In genomic region chr1:27413004-27413403, GRCh38 we compare ENCODE assay signal across 23 cellular contexts. TPM values are rescaled to one million over a fixed set of nuclear protein-coding genes. Genes with fewer than 3 reads are reported as not detected.
DNase-seq lines count a peak whose midpoint lies in the region; ATAC-seq and TF ChIP-seq lines count a peak whose summit lies in the region.
"Had no signal": no experiment of that assay in that cellular context is flagged by ENCODE, and none has a peak within 500 bp of the region (broad histone marks: within the 10 kb centered on the region; RNA-seq: fewer than 3 reads in every experiment).

No MANE protein-coding gene starts in this region.

- no peak overlapping the region for H3K27ac Mint-ChIP-seq in WTC11
- H3K27ac Mint-ChIP-seq: CD8-positive, alpha-beta T cell had no signal

- no peak for TF ChIP-seq CTCF in WTC11 (IDR thresholded peaks at IDR 0.05)
- TF ChIP-seq CTCF in thyroid gland (IDR thresholded peaks at IDR 0.05), result no peak
- TF ChIP-seq CTCF in GM10248 (IDR thresholded peaks at IDR 0.05; ENCODE audit: control extremely low read depth, extremely low read depth, low read depth, missing control alignments), result no peak

- no peaks in the 10 kb centered on the region for H3K9me3 ChIP-seq in thyroid gland
- H3K9me3 ChIP-seq: mucosa of descending colon, spleen, vagina had no signal

- H3K36me3 Mint-ChIP-seq in WTC11, result peaks cover 83% of the 10 kb centered on the region

- 31 to 48% methylated on average over 4 of the region's 4 CpGs for WGBS in thyroid gland, 2 donors

- peaks cover 10% of the 10 kb centered on the region for H3K4me1 Mint-ChIP-seq in WTC11

- H3K4me1 ChIP-seq in thyroid gland, result peaks cover 51% of the 10 kb centered on the region in 2 donors
- H3K4me1 ChIP-seq: foreskin keratinocyte had no signal

- DNase-seq in WTC11 (ENCODE audit: low spot score) (no peak), caudate nucleus (lab: John Stamatoyannopoulos, UW) (no peak), left lobe of liver (ENCODE audit: low spot score) (no peak), thyroid gland (peak; percentile 70 to 77), RPMI8226 (no peak), GM10248 (ENCODE audit: extremely low spot score) (no peak), NCI-H1436 treated with DMSO at 0.1 percent for 48 hours (lab: John Stamatoyannopoulos, UW) (no peak)
- DNase-seq: activated CD4-positive, alpha-beta T cell treated with anti-CD3 and anti-CD28 coated beads, Interleukin-2, amount 50 U/mL, for 48 hours; CD8-positive, alpha-beta T cell; DMS153; foreskin keratinocyte; GDM1; hippocampal formation; KG1; mucosa of descending colon; NCI-H1694 treated with DMSO at 0.1 percent for 48 hours; NCI-H2171 treated with DMSO at 0.1 percent for 48 hours; NCI-H69; spleen had no signal

- no peak for ATAC-seq in WTC11
- ATAC-seq in left lobe of liver, result peak; percentile 78
- ATAC-seq: CD8-positive, alpha-beta T cell; foreskin keratinocyte; mucosa of descending colon had no signal

- intact Hi-C loops in thyroid gland (cut with DNase I), result no loop called here

- peaks cover 46 to 69% of the 10 kb centered on the region in 2 donors for H3K36me3 ChIP-seq in thyroid gland

- no peaks in the 10 kb centered on the region for H3K9me3 Mint-ChIP-seq in WTC11
- H3K9me3 Mint-ChIP-seq: CD8-positive, alpha-beta T cell; neural crest cell had no signal

- no peak overlapping the region for H3K4me3 ChIP-seq in thyroid gland (replicated peaks in 1 of 3)
- H3K4me3 ChIP-seq: mucosa of descending colon, spleen, vagina had no signal

- no peak overlapping the region for H3K4me3 Mint-ChIP-seq in WTC11
- H3K4me3 Mint-ChIP-seq: CD8-positive, alpha-beta T cell; neural crest cell had no signal

- POLR2A ChIA-PET in WTC11 (lab: Charles Lee), result no interaction called here
- POLR2A ChIA-PET in GM10248 (lab: Yijun Ruan, JAX), result interaction anchor here (0.6 kb wide), 1 partner anchor 258 kb away, joined by 4 read pairs; no protein-coding TSS in a partner anchor

- no peaks in the 10 kb centered on the region for H3K27me3 Mint-ChIP-seq in WTC11 (ENCODE audit: low read depth)

- H3K27me3 ChIP-seq in thyroid gland, result no peaks in the 10 kb centered on the region
- H3K27me3 ChIP-seq: foreskin keratinocyte, spleen, vagina had no signal

- CTCF ChIA-PET in WTC11 (lab: Charles Lee), result no interaction called here
- CTCF ChIA-PET in GM10248 (lab: Yijun Ruan, JAX), result interaction anchor here (0.9 to 5.1 kb wide), 8 partner anchors 11 to 195 kb away, joined by 3 to 41 read pairs (median 6); no protein-coding TSS in a partner anchor

- peak overlapping the region; percentile 55 for H3K27ac ChIP-seq in caudate nucleus (ENCODE audit: low read depth, low read length)
- H3K27ac ChIP-seq in thyroid gland, result peak overlapping the region; percentile 28 to 85 (median 68)
- H3K27ac ChIP-seq: epithelial cell of prostate, foreskin keratinocyte, vagina had no signal

- TF ChIP-seq POLR2A in thyroid gland (IDR thresholded peaks at IDR 0.05), result no peak

TF ChIP-seq in WTC11, 78 proteins besides CTCF, POLR2A, EP300 and RAD21:
- TF ChIP-seq E2F4 (CRISPR knock-in tag; IDR thresholded peaks at IDR 0.05; ENCODE audit: borderline replicate concordance, low read depth) (0 out of 2 replicates have a peak, but pooled peaks have one; percentile 26), STAT6 (CRISPR knock-in tag; conservative IDR thresholded peaks at IDR 0.05; ENCODE audit: low read depth) (no peak)
TF ChIP-seq in WTC11: peak in this region for 1.

RNA-seq across cellular contexts. Expression of gene GPR3, which starts 20.6 kb away (rescaled TPM):
- total RNA-seq in WTC11 (2021) (7.8 to 12.4 TPM (median 7.8 TPM) in 3 replicates), left lobe of liver (not detected), thyroid gland (1 to 10 TPM in 1 of 4 donors, under 1 TPM in 3; 0.11 to 2.1 (median 0.60) TPM)

RNA-seq across cellular contexts. Expression of gene CD164L2, which starts 29.9 kb away (rescaled TPM):
- 3.0 to 5.5 TPM (median 4.3 TPM) in 3 replicates for total RNA-seq in WTC11 (2021)
- total RNA-seq in left lobe of liver, result not detected
- total RNA-seq in thyroid gland, result under 1 TPM in 3 of 4 donors, not detected in 1; 0.50 to 0.63 (median 0.54) TPM
- total RNA-seq: CD8-positive, alpha-beta T cell; HT1080; neural crest cell; spleen had no signal

RNA-seq across cellular contexts. Expression of gene FCN3, which starts 38.4 kb away (rescaled TPM):
- 0.98 to 1.6 TPM (median 1.3 TPM) in 3 replicates for total RNA-seq in WTC11 (2021)
- 101 TPM for total RNA-seq in left lobe of liver
- 10 to 100 TPM in 2 of 4 donors, 1 to 10 TPM in 2; 7.4 to 33.4 (median 10.7) TPM for total RNA-seq in thyroid gland
- total RNA-seq: CD8-positive, alpha-beta T cell; foreskin keratinocyte; HT1080; neural crest cell had no signal

RNA-seq across cellular contexts. Expression of gene MAP3K6, which starts 46.2 kb away (rescaled TPM):
- total RNA-seq in WTC11 (2021), result 13.3 to 15.0 TPM (median 14.0 TPM) in 3 replicates
- total RNA-seq in left lobe of liver, result 7.1 TPM
- total RNA-seq in thyroid gland, result 10 to 100 TPM; 17.6 to 62.9 (median 32.3) TPM

Comparison
In these comparisons a context has a peak if more than half of its experiments do, and no peak if none do; other contexts are left out.
1. DNase-seq: peak in thyroid gland (2 of 2); none in WTC11 (single experiment), caudate nucleus (0 of 61), left lobe of liver (single experiment), RPMI8226 (single experiment), GM10248 (single experiment) and NCI-H1436 treated with DMSO at 0.1 percent for 48 hours (single experiment).